Comparison of ENCODE assay signal across 24 cellular contexts in genomic region chr7:44109991-44110390, GRCh38. TPM values are rescaled to one million over a fixed set of nuclear protein-coding genes. Genes with fewer than 3 reads are reported as not detected.
"Had no signal": no experiment of that assay in that cellular context is flagged by ENCODE, and none has a peak within 500 bp of the region (broad histone marks: within the 10 kb centered on the region; RNA-seq: fewer than 3 reads in every experiment).

No MANE protein-coding gene starts in this region.

- H3K4me1 ChIP-seq: SJCRH30 had no signal

- H3K27ac Mint-ChIP-seq: activated CD8-positive, alpha-beta T cell treated with anti-CD3 and anti-CD28 coated beads, Interleukin-2, amount 10 ng/mL, durations not matched to agents 7 days and 5 days; activated naive CD4-positive, alpha-beta T cell treated with anti-CD3 and anti-CD28 coated beads for 36 hours; activated naive CD8-positive, alpha-beta T cell treated with anti-CD3 and anti-CD28 coated beads for 36 hours; IgD-negative memory B cell; T-helper 1 cell treated with Interleukin-12 subunit alpha and Interleukin-12 subunit beta and Interleukin-4 antibody, amounts not matched to agents 30 μg/mL and 1 μg/mL, for 36 hours had no signal

- H3K27me3 Mint-ChIP-seq: activated naive CD8-positive, alpha-beta T cell treated with anti-CD3 and anti-CD28 coated beads for 36 hours had no signal

- H3K4me3 ChIP-seq: SJCRH30 had no signal

- ATAC-seq: activated CD8-positive, alpha-beta T cell treated with anti-CD3 and anti-CD28 coated beads, Interleukin-2, amount 10 ng/mL, durations not matched to agents 7 days and 5 days had no signal

- H3K9me3 ChIP-seq: SJCRH30 had no signal

- DNase-seq: activated CD4-positive, alpha-beta T cell treated with anti-CD3 and anti-CD28 coated beads for 4 hours; activated CD4-positive, alpha-beta T cell treated with anti-CD3 and anti-CD28 coated beads, Interleukin-2, amount 50 U/mL, for 4 hours; activated CD8-positive, alpha-beta memory T cell treated with anti-CD3 and anti-CD28 coated beads, Interleukin-2, amount 50 U/mL, for 48 hours; activated CD8-positive, alpha-beta T cell treated with anti-CD3 and anti-CD28 coated beads, Interleukin-2, amount 10 ng/mL, durations not matched to agents 7 days and 5 days; activated gamma-delta T cell; activated naive CD4-positive, alpha-beta T cell treated with anti-CD3 and anti-CD28 coated beads for 36 hours; activated naive CD8-positive, alpha-beta T cell treated with anti-CD3 and anti-CD28 coated beads for 36 hours; activated T-cell treated with anti-CD3 and anti-CD28 coated beads, Interleukin-2, amount 50 U/mL, for 1 hour; caudate nucleus; KG1; NCI-H1417; NCI-H1930; NCI-H2107; NCI-H2171 treated with DMSO at 0.1 percent for 48 hours; NCI-H226; NCI-H510A; NCI-H526 treated with DMSO at 0.1 percent for 48 hours; NCI-H82; SJCRH30 had no signal

- H3K27me3 ChIP-seq: SJCRH30 had no signal

- H3K9me3 Mint-ChIP-seq: activated naive CD4-positive, alpha-beta T cell treated with anti-CD3 and anti-CD28 coated beads for 36 hours; activated naive CD8-positive, alpha-beta T cell treated with anti-CD3 and anti-CD28 coated beads for 36 hours; IgD-negative memory B cell; T-helper 1 cell treated with Interleukin-12 subunit alpha and Interleukin-12 subunit beta and Interleukin-4 antibody, amounts not matched to agents 30 μg/mL and 1 μg/mL, for 36 hours had no signal

- H3K27ac ChIP-seq: SJCRH30 had no signal

- H3K4me3 Mint-ChIP-seq: activated CD8-positive, alpha-beta T cell treated with anti-CD3 and anti-CD28 coated beads, Interleukin-2, amount 10 ng/mL, durations not matched to agents 7 days and 5 days; activated naive CD4-positive, alpha-beta T cell treated with anti-CD3 and anti-CD28 coated beads for 36 hours; activated naive CD8-positive, alpha-beta T cell treated with anti-CD3 and anti-CD28 coated beads for 36 hours; IgD-negative memory B cell; T-helper 1 cell treated with Interleukin-12 subunit alpha and Interleukin-12 subunit beta and Interleukin-4 antibody, amounts not matched to agents 30 μg/mL and 1 μg/mL, for 36 hours had no signal

RNA-seq across cellular contexts. Expression of gene AEBP1, which starts 5.8 kb away (rescaled TPM):
- total RNA-seq: MCF 10A had no signal

RNA-seq across cellular contexts. Expression of gene MYL7, which starts 31.1 kb away (rescaled TPM):
- total RNA-seq: activated CD8-positive, alpha-beta T cell treated with anti-CD3 and anti-CD28 coated beads, Interleukin-2, amount 10 ng/mL, durations not matched to agents 7 days and 5 days; activated naive CD4-positive, alpha-beta T cell treated with anti-CD3 and anti-CD28 coated beads for 36 hours; activated naive CD8-positive, alpha-beta T cell treated with anti-CD3 and anti-CD28 coated beads for 36 hours; MCF 10A; OCI-LY7; RPMI7951; SJCRH30 had no signal
- polyA plus RNA-seq: IgD-negative memory B cell had no signal

RNA-seq across cellular contexts. Expression of gene PGAM2, which starts 44.6 kb away (rescaled TPM):
- total RNA-seq: MCF 10A, SJCRH30 had no signal
- polyA plus RNA-seq: IgD-negative memory B cell had no signal
